ENCODE assay signal across 27 cellular contexts in the genomic region with DNA sequence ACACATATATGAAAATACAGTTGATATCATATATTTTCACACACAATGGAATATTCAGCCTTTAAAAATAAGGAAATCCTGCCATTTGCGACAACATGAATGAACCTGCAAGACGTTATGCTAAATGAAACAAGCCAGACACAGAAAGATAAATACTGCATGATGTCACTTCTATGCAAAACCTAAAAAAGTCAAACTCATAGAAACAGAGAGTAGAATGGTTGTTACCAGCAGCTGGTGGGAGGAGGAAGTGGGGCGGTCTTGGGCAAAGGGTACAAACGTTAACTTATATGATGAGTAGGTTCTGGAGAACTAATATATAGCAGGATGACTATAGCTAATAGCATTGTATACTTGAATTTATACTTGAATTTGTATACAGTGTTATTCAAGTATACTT.
"Had no signal": no experiment of that assay in that cellular context is flagged by ENCODE, and none has a peak within 500 bp of the region (broad histone marks: within the 10 kb centered on the region; RNA-seq: fewer than 3 reads in every experiment).

No MANE protein-coding gene starts in this region.

- H3K4me3 ChIP-seq: cardiac muscle cell, MG63 had no signal

- ATAC-seq: activated CD8-positive, alpha-beta T cell treated with anti-CD3 and anti-CD28 coated beads for 36 hours; activated T-cell treated with anti-CD3 and anti-CD28 coated beads, Interleukin-2, amount 50 U/mL, for 72 hours; activated T-helper 17 cell treated with anti-CD3 and anti-CD28 coated beads, Interleukin-2, amount 50 U/mL, for 72 hours had no signal

- H3K27me3 ChIP-seq: brain microvascular endothelial cell, cardiac muscle cell, MG63 had no signal

- H3K27ac ChIP-seq: brain microvascular endothelial cell, cardiac muscle cell, WERI-Rb-1 had no signal

- DNase-seq: activated CD4-positive, alpha-beta T cell treated with anti-CD3 and anti-CD28 coated beads for 1 hour; activated CD4-positive, alpha-beta T cell treated with anti-CD3 and anti-CD28 coated beads for 48 hours; activated CD4-positive, CD25-positive, alpha-beta regulatory T cell; activated CD8-positive, alpha-beta T cell treated with anti-CD3 and anti-CD28 coated beads for 36 hours; activated effector memory CD4-positive, alpha-beta T cell treated with anti-CD3 and anti-CD28 coated beads, Interleukin-2, amount 50 U/mL, for 16 hours; activated naive CD4-positive, alpha-beta T cell; activated naive CD4-positive, alpha-beta T cell treated with anti-CD3 and anti-CD28 coated beads, Interleukin-2, amount 50 U/mL, for 16 hours; activated naive CD8-positive, alpha-beta T cell treated with anti-CD3 and anti-CD28 coated beads for 36 hours; activated T-cell treated with anti-CD3 and anti-CD28 coated beads, Interleukin-2, amount 50 U/mL, for 1 hour; activated T-cell treated with anti-CD3 and anti-CD28 coated beads, Interleukin-2, amount 50 U/mL, for 72 hours; amniotic stem cell; aorta; brain microvascular endothelial cell; Kasumi-1; MG63; NCI-H1092; NCI-H1436 treated with DMSO at 0.1 percent for 48 hours; NCI-H1694 treated with DMSO at 0.1 percent for 48 hours; NCI-H2029; NCI-H510A; NCI-H526; NCI-H748 treated with DMSO at 0.1 percent for 48 hours; Right ventricle myocardium superior; T1000; WERI-Rb-1 had no signal

- H3K36me3 ChIP-seq: brain microvascular endothelial cell, cardiac muscle cell, MG63, WERI-Rb-1 had no signal

- H3K9me3 ChIP-seq: MG63 had no signal
